1 cellular context compared by ENCODE assay signal in the genomic region with DNA sequence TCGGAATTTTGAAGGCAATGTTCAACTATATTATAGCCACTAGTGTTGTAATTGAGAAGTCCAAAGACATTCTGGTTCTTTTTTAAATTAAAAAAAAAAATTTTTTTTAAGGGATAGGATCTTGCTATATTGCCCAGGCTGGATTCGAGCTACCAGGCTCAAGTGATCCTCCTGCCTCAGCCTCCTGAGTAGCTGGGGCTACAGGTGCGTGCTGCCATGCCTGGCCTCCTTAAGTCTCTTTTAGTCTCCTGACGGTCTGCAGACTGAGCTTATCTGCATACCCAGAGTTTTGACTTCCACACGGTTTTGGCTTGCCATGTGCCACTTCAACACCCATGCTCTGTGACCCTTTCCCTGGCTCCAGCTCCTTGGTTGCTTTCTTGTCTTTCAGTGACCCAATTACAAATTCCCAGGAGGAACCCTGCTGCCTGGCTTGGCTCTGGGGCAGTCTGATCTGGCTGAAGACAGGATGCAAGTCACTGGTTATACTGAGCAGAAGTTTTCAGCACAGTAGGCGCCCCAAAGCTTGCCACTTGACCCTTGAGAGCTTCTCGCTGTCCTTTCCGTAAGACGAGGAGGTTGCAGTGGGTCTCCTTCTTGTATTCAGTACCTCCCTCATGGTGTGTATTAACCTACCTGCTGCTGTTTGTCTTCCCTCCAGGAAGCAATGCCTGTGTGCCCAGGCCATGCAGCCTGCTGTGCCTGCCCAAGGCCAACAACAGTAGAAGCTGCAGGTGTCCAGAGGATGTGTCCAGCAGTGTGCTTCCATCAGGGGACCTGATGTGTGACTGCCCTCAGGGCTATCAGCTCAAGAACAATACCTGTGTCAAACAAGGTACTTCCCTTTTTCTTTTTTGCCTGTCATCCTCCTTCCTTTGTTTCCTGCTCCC.
TF ChIP-seq lines count a peak whose summit lies in the region.

No MANE protein-coding gene starts in this region.

TF ChIP-seq in HEK293, 187 proteins besides CTCF, POLR2A, EP300 and RAD21 (continued from another document):
- TF ChIP-seq, protein P1, sequence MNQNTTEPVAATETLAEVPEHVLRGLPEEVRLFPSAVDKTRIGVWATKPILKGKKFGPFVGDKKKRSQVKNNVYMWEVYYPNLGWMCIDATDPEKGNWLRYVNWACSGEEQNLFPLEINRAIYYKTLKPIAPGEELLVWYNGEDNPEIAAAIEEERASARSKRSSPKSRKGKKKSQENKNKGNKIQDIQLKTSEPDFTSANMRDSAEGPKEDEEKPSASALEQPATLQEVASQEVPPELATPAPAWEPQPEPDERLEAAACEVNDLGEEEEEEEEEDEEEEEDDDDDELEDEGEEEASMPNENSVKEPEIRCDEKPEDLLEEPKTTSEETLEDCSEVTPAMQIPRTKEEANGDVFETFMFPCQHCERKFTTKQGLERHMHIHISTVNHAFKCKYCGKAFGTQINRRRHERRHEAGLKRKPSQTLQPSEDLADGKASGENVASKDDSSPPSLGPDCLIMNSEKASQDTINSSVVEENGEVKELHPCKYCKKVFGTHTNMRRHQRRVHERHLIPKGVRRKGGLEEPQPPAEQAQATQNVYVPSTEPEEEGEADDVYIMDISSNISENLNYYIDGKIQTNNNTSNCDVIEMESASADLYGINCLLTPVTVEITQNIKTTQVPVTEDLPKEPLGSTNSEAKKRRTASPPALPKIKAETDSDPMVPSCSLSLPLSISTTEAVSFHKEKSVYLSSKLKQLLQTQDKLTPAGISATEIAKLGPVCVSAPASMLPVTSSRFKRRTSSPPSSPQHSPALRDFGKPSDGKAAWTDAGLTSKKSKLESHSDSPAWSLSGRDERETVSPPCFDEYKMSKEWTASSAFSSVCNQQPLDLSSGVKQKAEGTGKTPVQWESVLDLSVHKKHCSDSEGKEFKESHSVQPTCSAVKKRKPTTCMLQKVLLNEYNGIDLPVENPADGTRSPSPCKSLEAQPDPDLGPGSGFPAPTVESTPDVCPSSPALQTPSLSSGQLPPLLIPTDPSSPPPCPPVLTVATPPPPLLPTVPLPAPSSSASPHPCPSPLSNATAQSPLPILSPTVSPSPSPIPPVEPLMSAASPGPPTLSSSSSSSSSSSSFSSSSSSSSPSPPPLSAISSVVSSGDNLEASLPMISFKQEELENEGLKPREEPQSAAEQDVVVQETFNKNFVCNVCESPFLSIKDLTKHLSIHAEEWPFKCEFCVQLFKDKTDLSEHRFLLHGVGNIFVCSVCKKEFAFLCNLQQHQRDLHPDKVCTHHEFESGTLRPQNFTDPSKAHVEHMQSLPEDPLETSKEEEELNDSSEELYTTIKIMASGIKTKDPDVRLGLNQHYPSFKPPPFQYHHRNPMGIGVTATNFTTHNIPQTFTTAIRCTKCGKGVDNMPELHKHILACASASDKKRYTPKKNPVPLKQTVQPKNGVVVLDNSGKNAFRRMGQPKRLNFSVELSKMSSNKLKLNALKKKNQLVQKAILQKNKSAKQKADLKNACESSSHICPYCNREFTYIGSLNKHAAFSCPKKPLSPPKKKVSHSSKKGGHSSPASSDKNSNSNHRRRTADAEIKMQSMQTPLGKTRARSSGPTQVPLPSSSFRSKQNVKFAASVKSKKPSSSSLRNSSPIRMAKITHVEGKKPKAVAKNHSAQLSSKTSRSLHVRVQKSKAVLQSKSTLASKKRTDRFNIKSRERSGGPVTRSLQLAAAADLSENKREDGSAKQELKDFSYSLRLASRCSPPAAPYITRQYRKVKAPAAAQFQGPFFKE (tag by site-specific recombination; IDR thresholded peaks at IDR 0.05; ENCODE audit: borderline replicate concordance), result no peak
- no peak for TF ChIP-seq ZNF16 (tag by site-specific recombination; IDR thresholded peaks at IDR 0.05; ENCODE audit: low read depth)
